Comparison of ENCODE assay signal across 23 cellular contexts in genomic region chr4:1535926-1536578, GRCh38.
"Had no signal": no experiment of that assay in that cellular context is flagged by ENCODE, and none has a peak within 500 bp of the region (broad histone marks: within the 10 kb centered on the region; RNA-seq: fewer than 3 reads in every experiment).

No MANE protein-coding gene starts in this region.

- H3K4me3 ChIP-seq: breast epithelium, dorsolateral prefrontal cortex, mucosa of descending colon, smooth muscle cell, stomach, thoracic aorta, transverse colon had no signal

- H3K4me1 Mint-ChIP-seq: immature natural killer cell; naive thymus-derived CD8-positive, alpha-beta T cell; stimulated activated naive B cell treated with anti-CD40 and anti-IgM and Interleukin-4, amounts not matched to agents 10 μg/mL and 1 μg/mL and 100 μg/mL, for 72 hours had no signal

- H3K4me1 ChIP-seq: breast epithelium, parathyroid adenoma, transverse colon had no signal

- ATAC-seq: esophagus mucosa; left colon; mucosa of descending colon; naive thymus-derived CD8-positive, alpha-beta T cell; stimulated activated naive B cell treated with anti-CD40 and anti-IgM and Interleukin-4, amounts not matched to agents 10 μg/mL and 1 μg/mL and 100 μg/mL, for 72 hours had no signal

- H3K4me3 Mint-ChIP-seq: immature natural killer cell; naive thymus-derived CD8-positive, alpha-beta T cell; stimulated activated naive B cell treated with anti-CD40 and anti-IgM and Interleukin-4, amounts not matched to agents 10 μg/mL and 1 μg/mL and 100 μg/mL, for 72 hours had no signal

- DNase-seq: central memory CD4-positive, alpha-beta T cell; cortex of kidney; dorsolateral prefrontal cortex; effector CD8-positive, alpha-beta T cell; immature natural killer cell; left colon; stimulated activated CD4-positive, alpha-beta T cell treated with anti-CD3 and anti-CD28 coated beads, Interleukin-15, amount 100 ng/mL, for 24 hours; stimulated activated CD4-positive, alpha-beta T cell treated with anti-CD3 and anti-CD28 coated beads, Interleukin-1b, Interleukin-23, amount 100 ng/mL, for 48 hours; stimulated activated CD4-positive, alpha-beta T cell treated with anti-CD3 and anti-CD28 coated beads, Interleukin-4, amount 100 ng/mL, for 24 hours; stimulated activated naive B cell treated with anti-CD40 and anti-IgM and Interleukin-4, amounts not matched to agents 10 μg/mL and 1 μg/mL and 100 μg/mL, for 72 hours; stomach; substantia nigra; transverse colon had no signal

- H3K9me3 ChIP-seq: breast epithelium, mucosa of descending colon, stomach, thoracic aorta, transverse colon had no signal

- H3K79me2 ChIP-seq: parathyroid adenoma had no signal

- H3K9ac ChIP-seq: parathyroid adenoma had no signal

- H3K27ac ChIP-seq: breast epithelium, dorsolateral prefrontal cortex, parathyroid adenoma, stomach, thoracic aorta, transverse colon had no signal

- H3K27ac Mint-ChIP-seq: immature natural killer cell had no signal

- H3K9me3 Mint-ChIP-seq: immature natural killer cell; naive thymus-derived CD8-positive, alpha-beta T cell; stimulated activated naive B cell treated with anti-CD40 and anti-IgM and Interleukin-4, amounts not matched to agents 10 μg/mL and 1 μg/mL and 100 μg/mL, for 72 hours had no signal

- H3K36me3 Mint-ChIP-seq: immature natural killer cell; naive thymus-derived CD8-positive, alpha-beta T cell; stimulated activated naive B cell treated with anti-CD40 and anti-IgM and Interleukin-4, amounts not matched to agents 10 μg/mL and 1 μg/mL and 100 μg/mL, for 72 hours had no signal

- FAIRE-seq: endometrium, frontal cortex, keratinocyte had no signal

- H3K36me3 ChIP-seq: breast epithelium, stomach, thoracic aorta, transverse colon had no signal

- H2AFZ ChIP-seq: parathyroid adenoma had no signal

- H3K4me2 ChIP-seq: smooth muscle cell had no signal
